11 cellular contexts compared by ENCODE assay signal in the genomic region with DNA sequence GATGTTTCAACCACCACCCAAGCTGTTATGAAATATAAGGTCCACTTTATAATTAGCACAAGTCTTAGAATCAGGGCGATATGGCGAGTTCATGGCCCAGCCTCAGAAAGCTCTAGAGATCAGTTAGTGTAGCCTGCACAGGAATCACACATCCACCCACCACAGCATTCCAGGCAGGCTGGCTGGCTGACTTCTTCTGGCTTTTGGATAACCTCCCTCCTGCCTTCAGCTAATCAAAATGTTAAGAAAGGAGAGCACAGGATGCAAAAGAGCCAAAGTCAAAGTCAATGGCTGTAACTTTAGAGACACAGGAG. TPM values are rescaled to one million over a fixed set of nuclear protein-coding genes. Genes with fewer than 3 reads are reported as not detected.
A peak's percentile ranks its signal among the peaks of the same experiment; 100 is the strongest.
DNase-seq lines count a peak whose midpoint lies in the region; ATAC-seq and TF ChIP-seq lines count a peak whose summit lies in the region.
"Had no signal": no experiment of that assay in that cellular context is flagged by ENCODE, and none has a peak within 500 bp of the region (broad histone marks: within the 10 kb centered on the region; RNA-seq: fewer than 3 reads in every experiment).

No MANE protein-coding gene starts in this region.

- TF ChIP-seq POLR2A in right lobe of liver (IDR thresholded peaks at IDR 0.05) (no peak), suprapubic skin (IDR thresholded peaks at IDR 0.05) (no peak)

- peaks cover 0 to 54% (median 27%) of the 10 kb centered on the region in 4 donors for H3K4me1 ChIP-seq in right lobe of liver
- H3K4me1 ChIP-seq in suprapubic skin = peaks cover 73% of the 10 kb centered on the region

- peaks cover 60 to 76% (median 71%) of the 10 kb centered on the region in 3 donors for H3K4me1 Mint-ChIP-seq in IgD-negative memory B cell

- in situ Hi-C loops in astrocyte of the spinal cord (cut with HindIII; ENCODE audit: low sequenced_read_pairs) = no loop called here

- H3K27me3 ChIP-seq in right lobe of liver (no peaks in the 10 kb centered on the region), suprapubic skin (no peaks in the 10 kb centered on the region)

- intact Hi-C loops in right lobe of liver (cut with DNase I) = no loop called here

- DNase-seq in astrocyte of the spinal cord (ENCODE audit: low read depth, low spot score) (peak; percentile 17), right lobe of liver (no peak), suprapubic skin (ENCODE audit: low spot score in 2 of 2) (peak in 1 of 2 donors; percentile 53), superior temporal gyrus (ENCODE audit: extremely low spot score) (no peak), DMS114 treated with DMSO at 0.1 percent for 48 hours (lab: John Stamatoyannopoulos, UW; ENCODE audit: unreplicated experiment) (no peak), 8988T (no peak)
- DNase-seq: activated CD8-positive, alpha-beta memory T cell treated with anti-CD3 and anti-CD28 coated beads for 24 hours; DND-41; naive thymus-derived CD4-positive, alpha-beta T cell; NCI-H524 had no signal

- no peaks in the 10 kb centered on the region for H3K9me3 Mint-ChIP-seq in IgD-negative memory B cell
- H3K9me3 Mint-ChIP-seq: naive thymus-derived CD4-positive, alpha-beta T cell had no signal

- TF ChIP-seq CTCF in astrocyte of the spinal cord (IDR thresholded peaks at IDR 0.05; ENCODE audit: low read depth, low read length) (no peak), right lobe of liver (IDR thresholded peaks at IDR 0.05) (no peak), suprapubic skin (IDR thresholded peaks at IDR 0.05) (no peak)

- H3K4me3 ChIP-seq in astrocyte of the spinal cord (ENCODE audit: low read depth, low read length) (no peak overlapping the region), right lobe of liver (no peak overlapping the region), suprapubic skin (no peak overlapping the region)

- H3K9me3 ChIP-seq in right lobe of liver (no peaks in the 10 kb centered on the region), suprapubic skin (no peaks in the 10 kb centered on the region)

- H3K27me3 Mint-ChIP-seq in IgD-negative memory B cell = no peaks in the 10 kb centered on the region
- H3K27me3 Mint-ChIP-seq: naive thymus-derived CD4-positive, alpha-beta T cell had no signal

- 29% methylated on average over 1 of the region's 2 CpGs for whole genome bisulfite sequencing in right lobe of liver (ENCODE audit: insufficient coverage, low coverage, low lambda C conversion rate, missing lambda C conversion rate)
- WGBS in suprapubic skin = 69% methylated on average over 2 of the region's 2 CpGs

- H3K36me3 ChIP-seq in right lobe of liver = no peaks in the 10 kb centered on the region
- no peaks in the 10 kb centered on the region for H3K36me3 ChIP-seq in suprapubic skin

- peaks cover 13% of the 10 kb centered on the region for H3K36me3 Mint-ChIP-seq in IgD-negative memory B cell

- H3K27ac ChIP-seq in right lobe of liver (peak overlapping the region in 1 of 3 donors; percentile 16), suprapubic skin (peak overlapping the region; percentile 61)

- no peak for TF ChIP-seq EP300 in suprapubic skin (IDR thresholded peaks at IDR 0.05)

- H3K4me3 Mint-ChIP-seq in IgD-negative memory B cell = peak overlapping the region in 3 of 4 donors; percentile 57 to 91 (median 88)

- H3K27ac Mint-ChIP-seq in IgD-negative memory B cell = peak overlapping the region; percentile 89 to 94 (median 91)

- ATAC-seq in right lobe of liver = peak in 3 of 4 donors; percentile 18 to 53 (median 30)
- ATAC-seq: naive thymus-derived CD4-positive, alpha-beta T cell had no signal

RNA-seq across cellular contexts. Expression of gene SH3BP5, which starts 15.3 kb away (rescaled TPM):
- 117 TPM for polyA plus RNA-seq in IgD-negative memory B cell
- total RNA-seq in right lobe of liver (10 to 100 TPM in 4 of 6 experiments, 1 to 10 TPM in 2; 8.9 to 19.2 (median 13.8) TPM), suprapubic skin (10 to 100 TPM; 11.2 to 27.0 (median 17.8) TPM)
